Comparison of ENCODE assay signal across 9 cellular contexts in the genomic region with DNA sequence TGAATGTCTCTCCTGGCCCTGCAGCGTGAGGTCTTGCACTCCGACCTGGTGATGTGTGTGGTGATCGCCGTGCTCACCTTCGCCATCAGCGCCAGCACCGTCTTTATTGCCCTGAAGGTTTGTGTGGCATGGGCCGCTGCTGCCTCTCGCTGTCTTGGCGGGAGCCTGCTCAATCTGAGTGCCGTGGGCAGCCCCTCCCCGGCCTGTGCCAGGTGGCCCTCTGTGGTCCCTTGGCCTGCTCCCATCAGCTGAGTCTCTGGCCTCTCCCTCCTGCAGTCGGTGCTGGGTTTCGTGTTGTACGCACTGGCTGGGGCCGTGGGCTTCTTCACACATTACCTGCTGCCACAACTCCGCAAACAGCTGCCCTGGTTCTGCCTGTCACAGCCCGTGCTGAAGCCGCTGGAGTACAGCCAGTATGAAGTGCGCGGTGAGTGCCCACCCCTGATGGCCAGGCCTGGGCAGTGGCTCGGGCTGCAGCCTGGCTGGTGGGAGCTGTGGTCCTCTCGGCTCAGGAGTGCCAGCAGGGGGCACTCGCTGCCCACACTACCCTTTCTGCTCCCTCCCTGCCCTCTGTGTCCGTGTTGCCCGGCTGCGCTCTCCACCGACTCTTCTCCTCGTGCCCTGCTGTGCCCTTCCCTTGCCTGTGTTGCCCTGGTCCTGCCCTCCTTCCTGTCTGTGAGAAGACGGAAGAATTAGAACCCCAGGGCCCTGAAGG. TPM values are rescaled to one million over a fixed set of nuclear protein-coding genes. Genes with fewer than 3 reads are reported as not detected.
DNase-seq lines count a peak whose midpoint lies in the region; ATAC-seq, FAIRE-seq and TF ChIP-seq lines count a peak whose summit lies in the region.
"Had no signal": no experiment of that assay in that cellular context is flagged by ENCODE, and none has a peak within 500 bp of the region (broad histone marks: within the 10 kb centered on the region; RNA-seq: fewer than 3 reads in every experiment).

No MANE protein-coding gene starts in this region.

- H3K9me3 ChIP-seq in pancreas: no peaks in the 10 kb centered on the region

- DNase-seq in DMS 273 (lab: John Stamatoyannopoulos, UW; ENCODE audit: unreplicated experiment) (peak; percentile 40), DMS 273 treated with DMSO at 0.1 percent for 48 hours (lab: John Stamatoyannopoulos, UW) (no peak), NCI-H510A (lab: John Stamatoyannopoulos, UW) (peak; percentile 30), fibroblast of the aortic adventitia (ENCODE audit: low read depth) (peak; percentile 24), pancreas (peak in 3 of 6 donors; percentile 38 to 73 (median 52)), lower leg skin (ENCODE audit: low spot score in 2 of 2) (no peak)
- DNase-seq in activated effector memory CD4-positive, alpha-beta T cell treated with Interleukin-2 at 50 U/mL for 16 hours: peak; percentile 33

- peak; percentile 49 for TF ChIP-seq CTCF in fibroblast of the aortic adventitia (IDR thresholded peaks at IDR 0.05; ENCODE audit: insufficient read depth, low read length)
- TF ChIP-seq CTCF in pancreas (IDR thresholded peaks at IDR 0.05): peak; percentile 8 to 34 (median 30)
- no peak for TF ChIP-seq CTCF in lower leg skin (IDR thresholded peaks at IDR 0.05)

- ATAC-seq in pancreas (peak in 3 of 4 donors; percentile 74 to 91 (median 85)), HG03095 (IDR thresholded peaks at IDR 0.05; ENCODE audit: unreplicated experiment) (no peak)

- intact Hi-C loops in pancreas (cut with DNase I) (loop anchor here in 1 of 3 donors (10.0 kb wide), 1 partner anchor 359 kb away; no protein-coding TSS in a partner anchor), lower leg skin (cut with DNase I; ENCODE audit: low total_unique reads) (no loop called here)

- H3K27ac ChIP-seq in pancreas: no peak overlapping the region

- H3K4me1 ChIP-seq in pancreas: no peaks in the 10 kb centered on the region

- H3K36me3 ChIP-seq in pancreas: peaks cover 0 to 40% (median 39%) of the 10 kb centered on the region in 3 donors

- H3K4me3 ChIP-seq in fibroblast of the aortic adventitia (ENCODE audit: low read depth, low read length) (no peak overlapping the region), pancreas (no peak overlapping the region), lower leg skin (ENCODE audit: low read depth, poor library complexity, severe bottlenecking) (no peak overlapping the region)

- WGBS in pancreas, 2 donors: 75 to 77% methylated on average over 30 of the region's 30 CpGs
- 78 to 79% methylated on average over 24 to 30 of the region's 30 CpGs for WGBS in lower leg skin, 2 donors

- FAIRE-seq in pancreas (lab: Jason Lieb, UNC): no peak
- FAIRE-seq: A204.1 had no signal

- no peak for TF ChIP-seq POLR2A in lower leg skin (IDR thresholded peaks at IDR 0.05)

- no peaks in the 10 kb centered on the region for H3K27me3 ChIP-seq in pancreas

RNA-seq across cellular contexts. Expression of gene PCNX3, which starts 10.2 kb away (rescaled TPM):
- total RNA-seq in fibroblast of the aortic adventitia (ENCODE audit: low replicate concordance) (21.8 and 31.5 TPM in 2 replicates), pancreas (10 to 100 TPM; 13.5 to 21.5 (median 17.3) TPM), lower leg skin (10 to 100 TPM; 24.1 to 44.1 (median 34.4) TPM)
- 10 to 100 TPM; 21.7 to 26.3 TPM for polyA plus RNA-seq in pancreas

RNA-seq across cellular contexts. Expression of gene MAP3K11, which starts 11.8 kb away (rescaled TPM):
- total RNA-seq in fibroblast of the aortic adventitia (ENCODE audit: low replicate concordance) (22.4 and 30.4 TPM in 2 replicates), pancreas (10 to 100 TPM; 23.2 to 40.6 (median 26.7) TPM), lower leg skin (10 to 100 TPM; 31.6 to 40.0 (median 39.1) TPM)
- 10 to 100 TPM; 75.5 to 84.7 TPM for polyA plus RNA-seq in pancreas

RNA-seq across cellular contexts. Expression of gene SIPA1, which starts 12.1 kb away (rescaled TPM):
- total RNA-seq in fibroblast of the aortic adventitia (ENCODE audit: low replicate concordance): 7.5 and 21.7 TPM in 2 replicates
- total RNA-seq in pancreas: 10 to 100 TPM; 11.2 to 38.2 (median 21.2) TPM
- 10 to 100 TPM; 42.3 to 52.2 TPM for polyA plus RNA-seq in pancreas
- total RNA-seq in lower leg skin: 10 to 100 TPM; 25.3 to 34.4 (median 28.6) TPM

RNA-seq across cellular contexts. Expression of gene KCNK7, which starts 30.2 kb away (rescaled TPM):
- total RNA-seq in fibroblast of the aortic adventitia (ENCODE audit: low replicate concordance): 0.09 and 0.65 TPM in 2 replicates
- under 1 TPM in 3 of 6 donors, not detected in 3; 0.19 to 0.84 (median 0.28) TPM for total RNA-seq in pancreas
- 1 to 10 TPM in 1 of 2 donors, under 1 TPM in 1; 0.91 to 1.6 TPM for polyA plus RNA-seq in pancreas
- total RNA-seq in lower leg skin: 100 to 1,000 TPM; 168 to 197 (median 184) TPM

RNA-seq across cellular contexts. Expression of gene RELA, which starts 36.9 kb away (rescaled TPM):
- total RNA-seq in fibroblast of the aortic adventitia (ENCODE audit: low replicate concordance) (10.2 and 39.5 TPM in 2 replicates), pancreas (10 to 100 TPM; 29.8 to 42.2 (median 34.6) TPM), lower leg skin (10 to 100 TPM; 61.9 to 73.5 (median 67.5) TPM)
- polyA plus RNA-seq in pancreas: 10 to 100 TPM; 37.3 to 46.6 TPM

Comparison
In these comparisons a context has a peak if more than half of its experiments do, and no peak if none do; other contexts are left out.
1. DNase-seq: peak in DMS 273 (single experiment), NCI-H510A (single experiment), activated effector memory CD4-positive, alpha-beta T cell treated with Interleukin-2 at 50 U/mL for 16 hours (single experiment) and fibroblast of the aortic adventitia (single experiment); none in DMS 273 treated with DMSO at 0.1 percent for 48 hours (single experiment) and lower leg skin (0 of 2).
2. CTCF ChIP-seq: peak in fibroblast of the aortic adventitia (single experiment) and pancreas (4 of 4); none in lower leg skin (0 of 3).